ENCODE assay signal across 13 cellular contexts in genomic region chr7:128838981-128839731, GRCh38. TPM values are rescaled to one million over a fixed set of nuclear protein-coding genes. Genes with fewer than 3 reads are reported as not detected.
"Had no signal": no experiment of that assay in that cellular context is flagged by ENCODE, and none has a peak within 500 bp of the region (broad histone marks: within the 10 kb centered on the region; RNA-seq: fewer than 3 reads in every experiment).

No MANE protein-coding gene starts in this region.

- H3K9me3 ChIP-seq: ovary, suprapubic skin, upper lobe of right lung had no signal

- DNase-seq: activated CD4-positive, alpha-beta T cell treated with anti-CD3 and anti-CD28 coated beads, Interleukin-2, amount 50 U/mL, for 1 hour; activated effector memory CD4-positive, alpha-beta T cell treated with Interleukin-2 at 50 U/mL for 16 hours; activated T-cell treated with anti-CD3 and anti-CD28 coated beads, Interleukin-2, amount 50 U/mL, for 24 hours; naive thymus-derived CD8-positive, alpha-beta T cell; retina; stimulated activated naive B cell treated with anti-CD40 and anti-IgM and Interleukin-4, amounts not matched to agents 10 μg/mL and 1 μg/mL and 100 μg/mL, for 72 hours; T-helper 2 cell had no signal

- H3K9me3 Mint-ChIP-seq: activated T-cell treated with anti-CD3 and anti-CD28 coated beads, Interleukin-2, amount 50 U/mL, for 24 hours; naive thymus-derived CD8-positive, alpha-beta T cell; stimulated activated naive B cell treated with anti-CD40 and anti-IgM and Interleukin-4, amounts not matched to agents 10 μg/mL and 1 μg/mL and 100 μg/mL, for 72 hours had no signal

- H3K4me3 ChIP-seq: lung, ovary, suprapubic skin, upper lobe of right lung had no signal

- H3K27ac ChIP-seq: ovary, suprapubic skin, upper lobe of right lung had no signal

- H3K4me1 ChIP-seq: upper lobe of right lung had no signal

- H3K36me3 Mint-ChIP-seq: activated naive CD8-positive, alpha-beta T cell; naive thymus-derived CD8-positive, alpha-beta T cell; stimulated activated naive B cell treated with anti-CD40 and anti-IgM and Interleukin-4, amounts not matched to agents 10 μg/mL and 1 μg/mL and 100 μg/mL, for 72 hours had no signal

- ATAC-seq: esophagus mucosa; naive thymus-derived CD8-positive, alpha-beta T cell; stimulated activated naive B cell treated with anti-CD40 and anti-IgM and Interleukin-4, amounts not matched to agents 10 μg/mL and 1 μg/mL and 100 μg/mL, for 72 hours; upper lobe of right lung had no signal

- H3K4me3 Mint-ChIP-seq: activated naive CD8-positive, alpha-beta T cell; activated T-cell treated with anti-CD3 and anti-CD28 coated beads, Interleukin-2, amount 50 U/mL, for 24 hours; naive thymus-derived CD8-positive, alpha-beta T cell; stimulated activated naive B cell treated with anti-CD40 and anti-IgM and Interleukin-4, amounts not matched to agents 10 μg/mL and 1 μg/mL and 100 μg/mL, for 72 hours had no signal

- H3K27me3 Mint-ChIP-seq: activated naive CD8-positive, alpha-beta T cell; activated T-cell treated with anti-CD3 and anti-CD28 coated beads, Interleukin-2, amount 50 U/mL, for 24 hours; naive thymus-derived CD8-positive, alpha-beta T cell had no signal

- H3K36me3 ChIP-seq: ovary, upper lobe of right lung had no signal

- H3K27ac Mint-ChIP-seq: activated naive CD8-positive, alpha-beta T cell; activated T-cell treated with anti-CD3 and anti-CD28 coated beads, Interleukin-2, amount 50 U/mL, for 24 hours; naive thymus-derived CD8-positive, alpha-beta T cell; stimulated activated naive B cell treated with anti-CD40 and anti-IgM and Interleukin-4, amounts not matched to agents 10 μg/mL and 1 μg/mL and 100 μg/mL, for 72 hours had no signal

- H3K27me3 ChIP-seq: ovary, suprapubic skin, upper lobe of right lung had no signal

RNA-seq across cellular contexts. Expression of gene FLNC, which starts 8.9 kb away (rescaled TPM):
- total RNA-seq: naive thymus-derived CD8-positive, alpha-beta T cell had no signal
